ENCODE assay signal across 11 cellular contexts in the genomic region with DNA sequence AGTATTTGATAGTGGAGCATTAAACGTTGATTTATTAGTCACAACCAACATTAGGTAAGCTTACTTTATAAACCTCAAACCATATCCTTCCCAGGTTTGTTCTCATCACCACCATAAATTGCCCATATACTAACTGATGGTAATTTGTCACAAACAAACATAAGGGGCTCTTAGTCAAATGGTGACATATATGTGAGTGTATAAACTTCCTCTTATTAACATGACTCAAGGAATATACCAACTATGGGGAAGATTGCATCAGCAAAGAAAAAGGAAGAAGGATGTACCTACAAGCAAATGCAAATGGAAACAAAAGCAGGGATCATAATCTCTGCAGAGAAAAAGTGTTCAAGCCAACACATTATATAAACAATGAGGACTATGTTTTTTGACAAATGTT.
DNase-seq lines count a peak whose midpoint lies in the region; ATAC-seq and TF ChIP-seq lines count a peak whose summit lies in the region.
"Had no signal": no experiment of that assay in that cellular context is flagged by ENCODE, and none has a peak within 500 bp of the region (broad histone marks: within the 10 kb centered on the region; RNA-seq: fewer than 3 reads in every experiment).

No MANE protein-coding gene starts in this region.

- H3K4me1 ChIP-seq in heart left ventricle = peaks cover 0 to 7% (median 0%) of the 10 kb centered on the region in 12 donors

- no peaks in the 10 kb centered on the region for H3K9me3 ChIP-seq in heart left ventricle

- no peak for DNase-seq in activated CD8-positive, alpha-beta T cell treated with anti-CD3 and anti-CD28 coated beads for 36 hours
- DNase-seq in activated CD8-positive, alpha-beta T cell treated with anti-CD3 and anti-CD28 coated beads, Interleukin-2, amount 10 ng/mL, durations not matched to agents 7 days and 5 days = no peak
- DNase-seq in OCI-M1 (lab: John Stamatoyannopoulos, UW) = peak; percentile 88
- DNase-seq in epithelial cell of prostate (ENCODE audit: low read depth, low spot score) = peak; percentile 78
- DNase-seq in stromal cell of bone marrow (ENCODE audit: low read depth) = peak; percentile 23
- no peak for DNase-seq in heart left ventricle
- no peak for DNase-seq in activated effector memory CD4-positive, alpha-beta T cell treated with anti-CD3 and anti-CD28 coated beads, Interleukin-2, amount 50 U/mL, for 16 hours
- DNase-seq in effector CD8-positive, alpha-beta T cell (lab: John Stamatoyannopoulos, UW) = no peak
- DNase-seq: aorta, NCI-H2107 had no signal

- no peak overlapping the region for H3K4me3 Mint-ChIP-seq in activated CD8-positive, alpha-beta T cell treated with anti-CD3 and anti-CD28 coated beads for 36 hours
- no peak overlapping the region for H3K4me3 Mint-ChIP-seq in activated CD8-positive, alpha-beta T cell treated with anti-CD3 and anti-CD28 coated beads, Interleukin-2, amount 10 ng/mL, durations not matched to agents 7 days and 5 days
- H3K4me3 Mint-ChIP-seq: neural crest cell had no signal

- no peak for TF ChIP-seq CTCF in activated CD8-positive, alpha-beta T cell treated with anti-CD3 and anti-CD28 coated beads for 36 hours (IDR thresholded peaks at IDR 0.05)
- no peak for TF ChIP-seq CTCF in heart left ventricle (IDR thresholded peaks at IDR 0.05)

- CTCF ChIA-PET in activated CD8-positive, alpha-beta T cell treated with anti-CD3 and anti-CD28 coated beads for 36 hours (lab: Charles Lee) = interaction anchor here (1.5 kb wide), 1 partner anchor 9 kb away, joined by 3 read pairs; no protein-coding TSS in a partner anchor
- CTCF ChIA-PET in activated CD8-positive, alpha-beta T cell treated with anti-CD3 and anti-CD28 coated beads, Interleukin-2, amount 10 ng/mL, durations not matched to agents 7 days and 5 days (lab: Charles Lee) = no interaction called here

- no peak for TF ChIP-seq POLR2A in heart left ventricle (IDR thresholded peaks at IDR 0.05)

- H3K27ac ChIP-seq in epithelial cell of prostate = peak overlapping the region; percentile 87
- H3K27ac ChIP-seq in heart left ventricle = no peak overlapping the region

- no peaks in the 10 kb centered on the region for H3K36me3 Mint-ChIP-seq in activated CD8-positive, alpha-beta T cell treated with anti-CD3 and anti-CD28 coated beads for 36 hours (ENCODE audit: low read depth)
- H3K36me3 Mint-ChIP-seq in activated CD8-positive, alpha-beta T cell treated with anti-CD3 and anti-CD28 coated beads, Interleukin-2, amount 10 ng/mL, durations not matched to agents 7 days and 5 days (ENCODE audit: low read depth) = no peaks in the 10 kb centered on the region

- peaks cover 8% of the 10 kb centered on the region for H3K4me1 Mint-ChIP-seq in activated CD8-positive, alpha-beta T cell treated with anti-CD3 and anti-CD28 coated beads for 36 hours (ENCODE audit: low read depth)
- H3K4me1 Mint-ChIP-seq in activated CD8-positive, alpha-beta T cell treated with anti-CD3 and anti-CD28 coated beads, Interleukin-2, amount 10 ng/mL, durations not matched to agents 7 days and 5 days (ENCODE audit: low read depth) = peaks cover 6% of the 10 kb centered on the region
- H3K4me1 Mint-ChIP-seq: neural crest cell had no signal

- H3K27me3 ChIP-seq in heart left ventricle = no peaks in the 10 kb centered on the region

- peak; percentile 47 for ATAC-seq in activated CD8-positive, alpha-beta T cell treated with anti-CD3 and anti-CD28 coated beads for 36 hours
- ATAC-seq in activated CD8-positive, alpha-beta T cell treated with anti-CD3 and anti-CD28 coated beads, Interleukin-2, amount 10 ng/mL, durations not matched to agents 7 days and 5 days = no peak
- ATAC-seq in heart left ventricle = no peak

- H3K4me3 ChIP-seq in heart left ventricle = no peak overlapping the region

- peaks cover 8% of the 10 kb centered on the region for H3K27me3 Mint-ChIP-seq in activated CD8-positive, alpha-beta T cell treated with anti-CD3 and anti-CD28 coated beads for 36 hours
- H3K27me3 Mint-ChIP-seq in activated CD8-positive, alpha-beta T cell treated with anti-CD3 and anti-CD28 coated beads, Interleukin-2, amount 10 ng/mL, durations not matched to agents 7 days and 5 days (ENCODE audit: low read depth) = peaks cover 23% of the 10 kb centered on the region

- 80 to 94% (median 93%) methylated on average over 1 of the region's 1 CpG for WGBS in heart left ventricle, 4 donors

- intact Hi-C loops in activated CD8-positive, alpha-beta T cell treated with anti-CD3 and anti-CD28 coated beads for 36 hours (cut with micrococcal nuclease) = no loop called here
- intact Hi-C loops in heart left ventricle (cut with DNase I) = no loop called here

- no peaks in the 10 kb centered on the region for H3K36me3 ChIP-seq in heart left ventricle

- no peaks in the 10 kb centered on the region for H3K9me3 Mint-ChIP-seq in activated CD8-positive, alpha-beta T cell treated with anti-CD3 and anti-CD28 coated beads for 36 hours
- H3K9me3 Mint-ChIP-seq in activated CD8-positive, alpha-beta T cell treated with anti-CD3 and anti-CD28 coated beads, Interleukin-2, amount 10 ng/mL, durations not matched to agents 7 days and 5 days (ENCODE audit: insufficient read depth) = no peaks in the 10 kb centered on the region
- H3K9me3 Mint-ChIP-seq: neural crest cell had no signal

- no peak overlapping the region for H3K27ac Mint-ChIP-seq in activated CD8-positive, alpha-beta T cell treated with anti-CD3 and anti-CD28 coated beads for 36 hours
- no peak overlapping the region for H3K27ac Mint-ChIP-seq in activated CD8-positive, alpha-beta T cell treated with anti-CD3 and anti-CD28 coated beads, Interleukin-2, amount 10 ng/mL, durations not matched to agents 7 days and 5 days

- POLR2A ChIA-PET in activated CD8-positive, alpha-beta T cell treated with anti-CD3 and anti-CD28 coated beads for 36 hours (lab: Charles Lee) = interaction anchor here (0.7 kb wide), 1 partner anchor 12 kb away, joined by 3 read pairs; no protein-coding TSS in a partner anchor
- POLR2A ChIA-PET in activated CD8-positive, alpha-beta T cell treated with anti-CD3 and anti-CD28 coated beads, Interleukin-2, amount 10 ng/mL, durations not matched to agents 7 days and 5 days (lab: Charles Lee) = no interaction called here

Comparison
In these comparisons a context has a peak if more than half of its experiments do, and no peak if none do; other contexts are left out.
1. DNase-seq: peak in OCI-M1 (single experiment), epithelial cell of prostate (single experiment) and stromal cell of bone marrow (single experiment); none in activated CD8-positive, alpha-beta T cell treated with anti-CD3 and anti-CD28 coated beads for 36 hours (single experiment), activated CD8-positive, alpha-beta T cell treated with anti-CD3 and anti-CD28 coated beads, Interleukin-2, amount 10 ng/mL, durations not matched to agents 7 days and 5 days (single experiment), heart left ventricle (0 of 5), activated effector memory CD4-positive, alpha-beta T cell treated with anti-CD3 and anti-CD28 coated beads, Interleukin-2, amount 50 U/mL, for 16 hours (single experiment) and effector CD8-positive, alpha-beta T cell (single experiment).